Comparison of ENCODE assay signal across 9 cellular contexts in the genomic region with DNA sequence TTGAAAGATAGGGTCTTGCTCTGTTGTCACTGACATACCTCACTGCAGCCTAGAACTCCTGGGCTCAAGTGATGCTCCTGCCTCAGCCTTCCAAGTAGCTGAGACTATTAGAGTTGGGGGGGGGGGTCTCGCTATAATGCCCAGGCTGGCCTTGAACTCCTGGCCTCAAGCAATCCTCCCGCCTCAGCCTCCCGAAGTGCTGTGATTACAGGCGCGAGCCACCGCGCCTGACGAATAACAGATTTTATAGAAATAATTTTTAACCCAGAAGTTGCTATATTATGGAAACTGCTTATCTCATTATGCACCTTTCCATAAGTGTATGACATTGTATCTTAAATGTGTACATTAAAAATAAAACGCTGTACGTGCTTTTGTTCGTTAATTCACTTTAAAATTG. TPM values are rescaled to one million over a fixed set of nuclear protein-coding genes. Genes with fewer than 3 reads are reported as not detected.
DNase-seq lines count a peak whose midpoint lies in the region; ATAC-seq, FAIRE-seq and TF ChIP-seq lines count a peak whose summit lies in the region.
"Had no signal": no experiment of that assay in that cellular context is flagged by ENCODE, and none has a peak within 500 bp of the region (broad histone marks: within the 10 kb centered on the region; RNA-seq: fewer than 3 reads in every experiment).

No MANE protein-coding gene starts in this region.

- peak overlapping the region; percentile 100 for H2AFZ ChIP-seq in GM12878 (ENCODE audit: control insufficient read depth, low read depth, low read length)

- H3K9ac ChIP-seq in GM12878 (ENCODE audit: control insufficient read depth, insufficient read depth, low read length), result peak overlapping the region; percentile 94

- H4K20me1 ChIP-seq in GM12878 (ENCODE audit: control insufficient read depth, insufficient read depth), result no peaks in the 10 kb centered on the region

- H3K27me3 ChIP-seq in GM12878 (replicated peaks in 1 of 2; ENCODE audit: control insufficient read depth in 2 of 2, insufficient read depth in 2 of 2, low read length in 1 of 2), result no peaks in the 10 kb centered on the region
- no peaks in the 10 kb centered on the region for H3K27me3 ChIP-seq in upper lobe of left lung

- POLR2A ChIA-PET in GM12878 (lab: Charles Lee), result interaction anchor here (0.7 kb wide), 1 partner anchor 16 kb away, joined by 7 read pairs; no protein-coding TSS in a partner anchor

- RAD21 ChIA-PET in GM12878 (lab: Charles Lee; ENCODE audit: unreplicated experiment), result no interaction called here

- in situ Hi-C loops in GM12878 (cut with MboI), result no loop called here

- peak overlapping the region; percentile 98 for H3K4me2 ChIP-seq in GM12878 (ENCODE audit: control insufficient read depth, insufficient read depth)

- no peaks in the 10 kb centered on the region for H3K9me3 ChIP-seq in GM12878 (replicated peaks; ENCODE audit: control insufficient read depth, insufficient read depth, low read length)
- no peaks in the 10 kb centered on the region for H3K9me3 ChIP-seq in upper lobe of left lung

- SMC1A ChIA-PET in GM12878 (lab: Charles Lee; ENCODE audit: uncharacterized antibody, unreplicated experiment), result interaction anchor here (0.6 to 1.0 kb wide), 2 partner anchors 16 to 140 kb away, joined by 3 read pairs; no protein-coding TSS in a partner anchor

- TF ChIP-seq POLR2A in GM12878 (IDR thresholded peaks at IDR 0.05; ENCODE audit: low read depth, low read length) (no peak), upper lobe of left lung (IDR thresholded peaks at IDR 0.05) (no peak)

- peaks cover 9% of the 10 kb centered on the region for H3K4me1 ChIP-seq in GM12878 (ENCODE audit: control insufficient read depth, insufficient read depth, low read length)
- peaks cover 9 to 24% (median 13%) of the 10 kb centered on the region in 4 donors for H3K4me1 ChIP-seq in upper lobe of left lung

- H3K36me3 ChIP-seq in GM12878 (ENCODE audit: control insufficient read depth in 2 of 2, insufficient read depth in 2 of 2, low read length in 1 of 2), result no peaks in the 10 kb centered on the region; a peak in 1 of 4 replicates
- no peaks in the 10 kb centered on the region for H3K36me3 ChIP-seq in upper lobe of left lung

- TF ChIP-seq EP300 in GM12878 (IDR thresholded peaks at IDR 0.05; ENCODE audit: borderline replicate concordance in 1 of 2, control insufficient read depth in 1 of 2, low read depth in 2 of 2, low read length in 2 of 2) (no peak), upper lobe of left lung (IDR thresholded peaks at IDR 0.05) (no peak)

- ATAC-seq in GM12878 (no peak), memory B cell (ENCODE audit: low read depth) (no peak), upper lobe of left lung (ENCODE audit: low FRiP score in 2 of 2) (no peak), GM21576 (IDR thresholded peaks at IDR 0.05; ENCODE audit: unreplicated experiment) (no peak)

- TF ChIP-seq CTCF in GM12878 (IDR thresholded peaks at IDR 0.05 in 2 of 3, conservative IDR thresholded peaks at IDR 0.05 in 1 of 3; ENCODE audit: control insufficient read depth in 2 of 3, extremely low read depth in 1 of 3, insufficient read depth in 1 of 3, low read depth in 3 of 3, low read length in 3 of 3), result no peak
- TF ChIP-seq CTCF in upper lobe of left lung (IDR thresholded peaks at IDR 0.05), result no peak

- TF ChIP-seq RAD21 in GM12878 (IDR thresholded peaks at IDR 0.05; ENCODE audit: insufficient read depth, low read depth, low read length), result no peak

- H3K4me3 ChIP-seq in GM12878, result peak overlapping the region; percentile 73
- H3K4me3 ChIP-seq in upper lobe of left lung, result peak overlapping the region; percentile 54 to 91 (median 73)

- no TSS peak for BruUV-seq in GM12878 (replicated peaks; lab: Mats Ljungman, UMichigan)

- peak overlapping the region; percentile 80 for H3K4me3 Mint-ChIP-seq in activated naive CD4-positive, alpha-beta T cell treated with anti-CD3 and anti-CD28 coated beads, Interleukin-2, amount 10 ng/mL, durations not matched to agents 7 days and 5 days
- H3K4me3 Mint-ChIP-seq in memory B cell, result peak overlapping the region; percentile 90

- no peak for DNase-seq in activated naive CD4-positive, alpha-beta T cell treated with anti-CD3 and anti-CD28 coated beads, Interleukin-2, amount 10 ng/mL, durations not matched to agents 7 days and 5 days
- DNase-seq in activated naive CD4-positive, alpha-beta T cell (lab: John Stamatoyannopoulos, UW), result no peak
- no peak for DNase-seq in GM12878 (ENCODE audit: low read depth, low spot score)
- no peak for DNase-seq in memory B cell (ENCODE audit: low spot score in 2 of 2)
- no peak for DNase-seq in upper lobe of left lung
- no peak for DNase-seq in NCI-H524 (lab: John Stamatoyannopoulos, UW)
- DNase-seq in T-helper 9 cell, result no peak

- 65% methylated on average over 11 of the region's 11 CpGs for WGBS in GM12878 (ENCODE audit: insufficient coverage, insufficient replicate concordance, low lambda C conversion rate, missing lambda C conversion rate)
- 55 to 58% methylated on average over 11 of the region's 11 CpGs for WGBS in upper lobe of left lung, 2 donors

- FAIRE-seq in GM12878 (lab: Jason Lieb, UNC), result no peak
- FAIRE-seq: G401.6 had no signal

- H3K9me3 Mint-ChIP-seq in activated naive CD4-positive, alpha-beta T cell treated with anti-CD3 and anti-CD28 coated beads, Interleukin-2, amount 10 ng/mL, durations not matched to agents 7 days and 5 days, result no peaks in the 10 kb centered on the region
- H3K9me3 Mint-ChIP-seq in memory B cell, result no peaks in the 10 kb centered on the region

- CTCF ChIA-PET in activated naive CD4-positive, alpha-beta T cell treated with anti-CD3 and anti-CD28 coated beads, Interleukin-2, amount 10 ng/mL, durations not matched to agents 7 days and 5 days (lab: Charles Lee), result no interaction called here
- CTCF ChIA-PET in GM12878 (lab: Yijun Ruan, JAX), result no interaction called here

- peaks cover 6% of the 10 kb centered on the region for H3K27me3 Mint-ChIP-seq in activated naive CD4-positive, alpha-beta T cell treated with anti-CD3 and anti-CD28 coated beads, Interleukin-2, amount 10 ng/mL, durations not matched to agents 7 days and 5 days
- H3K27me3 Mint-ChIP-seq in memory B cell, result no peaks in the 10 kb centered on the region

- H3K27ac Mint-ChIP-seq in activated naive CD4-positive, alpha-beta T cell treated with anti-CD3 and anti-CD28 coated beads, Interleukin-2, amount 10 ng/mL, durations not matched to agents 7 days and 5 days, result peak overlapping the region; percentile 93
- H3K27ac Mint-ChIP-seq in memory B cell, result peak overlapping the region; percentile 96

- intact Hi-C loops in GM12878 (cut with micrococcal nuclease; ENCODE audit: unreplicated experiment), result no loop called here

- peaks cover 48% of the 10 kb centered on the region for H3K4me1 Mint-ChIP-seq in activated naive CD4-positive, alpha-beta T cell treated with anti-CD3 and anti-CD28 coated beads, Interleukin-2, amount 10 ng/mL, durations not matched to agents 7 days and 5 days
- H3K4me1 Mint-ChIP-seq in memory B cell, result peaks cover 12% of the 10 kb centered on the region

- peaks cover 7% of the 10 kb centered on the region for H3K79me2 ChIP-seq in GM12878 (ENCODE audit: control insufficient read depth, insufficient read depth, low read length)

- H3K27ac ChIP-seq in GM12878 (ENCODE audit: control insufficient read depth, insufficient read depth) (peak overlapping the region; percentile 93), upper lobe of left lung (peak overlapping the region; percentile 82 to 92 (median 88))

- peaks cover 7% of the 10 kb centered on the region for H3K36me3 Mint-ChIP-seq in activated naive CD4-positive, alpha-beta T cell treated with anti-CD3 and anti-CD28 coated beads, Interleukin-2, amount 10 ng/mL, durations not matched to agents 7 days and 5 days
- no peaks in the 10 kb centered on the region for H3K36me3 Mint-ChIP-seq in memory B cell

RNA-seq across cellular contexts. Expression of a gene that starts 0.8 kb away (rescaled TPM):
- total RNA-seq in GM12878 (2013; cell fraction: nucleolus; rRNA removed), result 66.0 and 68.2 TPM in 2 replicates
- total RNA-seq in GM12878 (2014; rRNA removed) (5.5 and 6.8 TPM in 2 replicates), GM12878 (2014; rRNA removed; fragmentation: Illumina TruSeq; extraction: Trizol) (11.1 and 12.0 TPM in 2 replicates), GM12878 (2021) (4.8 and 6.1 TPM in 2 replicates), upper lobe of left lung (10 to 100 TPM in 2 of 6 donors, 1 to 10 TPM in 4; 4.9 to 45.1 (median 6.5) TPM)
- polyA plus RNA-seq in GM12878 (2011; ENCODE audit: low read depth), result 2.7 TPM
- polyA plus RNA-seq in GM12878 (2011; rRNA removed) (2.6 and 4.6 TPM in 2 replicates), GM12878 (2014; fragmentation: Illumina TruSeq; extraction: Trizol) (5.8 and 7.1 TPM in 2 replicates), GM12878 (2014; fragmentation: Nextera tagmentation; extraction: Ambion mirVana) (1 to 10 TPM; 2.3 to 3.4 TPM), GM12878 (2014; rRNA removed) (2.7 and 3.2 TPM in 2 replicates), GM12878 (2016; fragmentation: Nextera tagmentation; extraction: Ambion mirVana) (1 to 10 TPM; 5.3 to 6.1 TPM)
- polyA plus RNA-seq in GM12878 (2011; cell fraction: cytosol; rRNA removed), result 0.48 and 0.70 TPM in 2 replicates
- polyA plus RNA-seq in GM12878 (2011; cell fraction: nucleus; rRNA removed), result 2.3 and 3.7 TPM in 2 replicates
- 3.8 and 5.0 TPM in 2 replicates for polyA plus RNA-seq in GM12878 (2012)
- polyA minus RNA-seq in GM12878 (2011; rRNA and poly(A)+ RNA removed), result 3.8 and 6.2 TPM in 2 replicates
- polyA minus RNA-seq in GM12878 (2011; cell fraction: cytosol; rRNA and poly(A)+ RNA removed), result 0.94 and 1.1 TPM in 2 replicates
- 4.1 and 6.2 TPM in 2 replicates for polyA minus RNA-seq in GM12878 (2011; cell fraction: nucleus; rRNA and poly(A)+ RNA removed)

RNA-seq across cellular contexts. Expression of a gene that starts 54.7 kb away (rescaled TPM):
- total RNA-seq in GM12878 (2013; cell fraction: nucleolus; rRNA removed), result 76.9 and 78.0 TPM in 2 replicates
- 87.8 and 102 TPM in 2 replicates for total RNA-seq in GM12878 (2014; rRNA removed)
- 92.8 and 96.3 TPM in 2 replicates for total RNA-seq in GM12878 (2014; rRNA removed; fragmentation: Illumina TruSeq; extraction: Trizol)
- total RNA-seq in GM12878 (2021), result 82.7 and 87.8 TPM in 2 replicates
- 47.7 TPM for polyA plus RNA-seq in GM12878 (2011; ENCODE audit: low read depth)
- 87.0 and 142 TPM in 2 replicates for polyA plus RNA-seq in GM12878 (2011; rRNA removed)
- polyA plus RNA-seq in GM12878 (2011; cell fraction: cytosol; rRNA removed), result 30.5 and 32.6 TPM in 2 replicates
- polyA plus RNA-seq in GM12878 (2011; cell fraction: nucleus; rRNA removed), result 26.1 and 26.7 TPM in 2 replicates
- 62.4 and 66.9 TPM in 2 replicates for polyA plus RNA-seq in GM12878 (2012)
- polyA plus RNA-seq in GM12878 (2014; fragmentation: Illumina TruSeq; extraction: Trizol), result 97.5 and 105 TPM in 2 replicates
- 10 to 100 TPM; 26.1 to 33.3 TPM for polyA plus RNA-seq in GM12878 (2014; fragmentation: Nextera tagmentation; extraction: Ambion mirVana)
- polyA plus RNA-seq in GM12878 (2014; rRNA removed), result 52.2 and 58.8 TPM in 2 replicates
- 100 to 1,000 TPM; 105 to 115 TPM for polyA plus RNA-seq in GM12878 (2016; fragmentation: Nextera tagmentation; extraction: Ambion mirVana)
- polyA minus RNA-seq in GM12878 (2011; rRNA and poly(A)+ RNA removed), result 57.8 and 58.6 TPM in 2 replicates
- polyA minus RNA-seq in GM12878 (2011; cell fraction: cytosol; rRNA and poly(A)+ RNA removed), result 21.9 and 25.4 TPM in 2 replicates
- polyA minus RNA-seq in GM12878 (2011; cell fraction: nucleus; rRNA and poly(A)+ RNA removed), result 25.9 and 36.9 TPM in 2 replicates
- total RNA-seq in upper lobe of left lung, result 10 to 100 TPM; 30.6 to 85.7 (median 64.2) TPM

RNA-seq across cellular contexts. Expression of a gene that starts 55.7 kb away (rescaled TPM):
- total RNA-seq in GM12878 (2013; cell fraction: nucleolus; rRNA removed), result 48.6 and 52.7 TPM in 2 replicates
- total RNA-seq in GM12878 (2014; rRNA removed) (28.1 and 31.6 TPM in 2 replicates), GM12878 (2014; rRNA removed; fragmentation: Illumina TruSeq; extraction: Trizol) (36.9 and 38.6 TPM in 2 replicates), GM12878 (2021) (17.8 and 18.3 TPM in 2 replicates), upper lobe of left lung (10 to 100 TPM in 2 of 6 donors, 1 to 10 TPM in 4; 5.7 to 19.9 (median 7.5) TPM)
- polyA plus RNA-seq in GM12878 (2011; ENCODE audit: low read depth), result 6.0 TPM
- polyA plus RNA-seq in GM12878 (2011; rRNA removed) (24.2 and 38.4 TPM in 2 replicates), GM12878 (2014; fragmentation: Illumina TruSeq; extraction: Trizol) (32.7 and 37.0 TPM in 2 replicates), GM12878 (2014; fragmentation: Nextera tagmentation; extraction: Ambion mirVana) (1 to 10 TPM; 7.1 to 9.7 TPM), GM12878 (2014; rRNA removed) (18.7 and 23.3 TPM in 2 replicates), GM12878 (2016; fragmentation: Nextera tagmentation; extraction: Ambion mirVana) (10 to 100 TPM; 18.1 to 19.2 TPM)
- polyA plus RNA-seq in GM12878 (2011; cell fraction: cytosol; rRNA removed), result 11.0 and 12.9 TPM in 2 replicates
- 11.9 and 13.8 TPM in 2 replicates for polyA plus RNA-seq in GM12878 (2011; cell fraction: nucleus; rRNA removed)
- 9.6 and 13.5 TPM in 2 replicates for polyA plus RNA-seq in GM12878 (2012)
- polyA minus RNA-seq in GM12878 (2011; rRNA and poly(A)+ RNA removed), result 19.7 and 26.3 TPM in 2 replicates
- polyA minus RNA-seq in GM12878 (2011; cell fraction: cytosol; rRNA and poly(A)+ RNA removed), result 8.6 and 12.8 TPM in 2 replicates
- polyA minus RNA-seq in GM12878 (2011; cell fraction: nucleus; rRNA and poly(A)+ RNA removed), result 7.7 and 13.0 TPM in 2 replicates
